Comparison of ENCODE assay signal across 1 cellular context in the genomic region with DNA sequence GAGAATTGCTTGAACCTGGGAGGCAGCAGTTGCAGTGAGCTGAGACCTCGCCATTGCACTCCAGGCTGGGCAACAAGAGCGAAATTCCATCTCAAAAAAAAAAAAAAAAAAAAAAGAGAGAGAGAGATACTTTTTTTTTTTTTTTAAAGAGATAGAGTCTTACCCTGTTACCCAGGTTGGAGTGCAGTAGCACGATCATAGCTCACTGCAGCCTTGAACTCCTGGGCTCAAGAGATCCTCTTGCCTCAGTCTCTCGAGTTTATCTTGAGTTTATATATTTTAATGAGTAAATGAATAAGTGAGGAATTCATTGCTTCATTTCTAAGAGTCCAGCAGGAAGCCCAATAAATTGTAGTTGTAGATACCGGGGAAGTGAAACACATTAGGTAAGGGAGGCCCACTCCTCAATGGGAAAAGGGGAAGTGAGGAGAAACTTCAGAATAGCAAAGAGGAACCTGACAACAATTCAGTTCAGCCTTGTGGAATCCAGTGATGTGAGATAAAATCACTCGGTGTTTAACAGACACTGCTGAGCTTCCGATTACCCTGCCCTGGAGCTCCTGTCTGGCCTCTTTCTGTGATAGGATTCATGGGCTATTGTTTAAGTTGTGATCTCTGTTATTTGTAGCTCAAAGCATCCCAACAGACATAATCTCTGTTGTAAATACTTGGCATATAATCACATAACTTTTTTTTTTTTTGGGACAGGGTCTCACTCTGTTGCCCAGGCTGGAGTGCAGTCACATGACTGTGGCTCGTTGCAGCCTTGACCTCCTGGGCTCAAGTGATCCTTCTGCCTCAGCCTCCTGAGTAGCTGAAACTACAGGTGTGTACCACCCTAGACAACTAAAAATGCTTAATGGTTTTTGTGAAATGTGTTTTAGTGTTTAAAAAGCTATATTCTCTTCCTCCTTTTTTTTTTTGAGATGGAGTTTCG.
TF ChIP-seq lines count a peak whose summit lies in the region.

No MANE protein-coding gene starts in this region.

TF ChIP-seq in H1, 55 proteins besides CTCF, POLR2A, EP300 and RAD21:
- TF ChIP-seq HDAC2 (IDR thresholded peaks at IDR 0.05; ENCODE audit: borderline replicate concordance in 1 of 2, low read depth in 2 of 2, low read length in 2 of 2) = no peak
- no peak for TF ChIP-seq KDM5A (IDR thresholded peaks at IDR 0.05; ENCODE audit: low read length)
- TF ChIP-seq MAFK (IDR thresholded peaks at IDR 0.05; ENCODE audit: low read depth, low read length) = no peak
- no peak for TF ChIP-seq SP2 (IDR thresholded peaks at IDR 0.05; ENCODE audit: low read length)
- TF ChIP-seq, protein P1, sequence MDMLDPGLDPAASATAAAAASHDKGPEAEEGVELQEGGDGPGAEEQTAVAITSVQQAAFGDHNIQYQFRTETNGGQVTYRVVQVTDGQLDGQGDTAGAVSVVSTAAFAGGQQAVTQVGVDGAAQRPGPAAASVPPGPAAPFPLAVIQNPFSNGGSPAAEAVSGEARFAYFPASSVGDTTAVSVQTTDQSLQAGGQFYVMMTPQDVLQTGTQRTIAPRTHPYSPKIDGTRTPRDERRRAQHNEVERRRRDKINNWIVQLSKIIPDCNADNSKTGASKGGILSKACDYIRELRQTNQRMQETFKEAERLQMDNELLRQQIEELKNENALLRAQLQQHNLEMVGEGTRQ (IDR thresholded peaks at IDR 0.05; ENCODE audit: low read length) = no peak
- peak; percentile 44; the same call in 1 of the 2 replicates for TF ChIP-seq KDM1A (IDR thresholded peaks at IDR 0.05; ENCODE audit: borderline replicate concordance, low read length)
- TF ChIP-seq TEAD4 (IDR thresholded peaks at IDR 0.05; ENCODE audit: low read depth, low read length) = no peak
